Comparison of ENCODE assay signal across 8 cellular contexts in genomic region chr21:45293214-45293725, GRCh38. TPM values are rescaled to one million over a fixed set of nuclear protein-coding genes. Genes with fewer than 3 reads are reported as not detected.
A peak's percentile ranks its signal among the peaks of the same experiment; 100 is the strongest.
DNase-seq lines count a peak whose midpoint lies in the region; ATAC-seq and TF ChIP-seq lines count a peak whose summit lies in the region.

No MANE protein-coding gene starts in this region.

- no peaks in the 10 kb centered on the region for H3K36me3 Mint-ChIP-seq in activated naive CD8-positive, alpha-beta T cell treated with anti-CD3 and anti-CD28 coated beads, Interleukin-2, amount 10 ng/mL, durations not matched to agents 7 days and 5 days
- H3K36me3 Mint-ChIP-seq in activated naive CD8-positive, alpha-beta T cell treated with anti-CD3 and anti-CD28 coated beads, Interleukin-2, amount 50 U/mL, for 24 hours (ENCODE audit: low read depth): no peaks in the 10 kb centered on the region
- peaks cover 6% of the 10 kb centered on the region for H3K36me3 Mint-ChIP-seq in neural progenitor cell
- H3K36me3 Mint-ChIP-seq in Calu3 (ENCODE audit: insufficient read depth, unreplicated experiment): peaks cover 9% of the 10 kb centered on the region

- peaks cover 11% of the 10 kb centered on the region for H4K20me1 ChIP-seq in neural progenitor cell (ENCODE audit: low read depth)

- POLR2A ChIA-PET in activated naive CD8-positive, alpha-beta T cell treated with anti-CD3 and anti-CD28 coated beads, Interleukin-2, amount 10 ng/mL, durations not matched to agents 7 days and 5 days (lab: Charles Lee): interaction anchor here (1.0 to 1.1 kb wide), 2 partner anchors 16 to 147 kb away, joined by 3 read pairs; no protein-coding TSS in a partner anchor

- H3K27ac Mint-ChIP-seq in activated naive CD8-positive, alpha-beta T cell treated with anti-CD3 and anti-CD28 coated beads, Interleukin-2, amount 10 ng/mL, durations not matched to agents 7 days and 5 days: no peak overlapping the region
- no peak overlapping the region for H3K27ac Mint-ChIP-seq in activated naive CD8-positive, alpha-beta T cell treated with anti-CD3 and anti-CD28 coated beads, Interleukin-2, amount 50 U/mL, for 24 hours
- H3K27ac Mint-ChIP-seq in neural progenitor cell (no peak overlapping the region), Calu3 (ENCODE audit: unreplicated experiment) (no peak overlapping the region)

- H3K36me3 ChIP-seq in neural progenitor cell (no peaks in the 10 kb centered on the region), uterus (no peaks in the 10 kb centered on the region)

- no peaks in the 10 kb centered on the region for H3K9me3 ChIP-seq in neural progenitor cell (ENCODE audit: low read depth)
- no peaks in the 10 kb centered on the region for H3K9me3 ChIP-seq in uterus

- peaks cover 11% of the 10 kb centered on the region for H3K4me1 Mint-ChIP-seq in activated naive CD8-positive, alpha-beta T cell treated with anti-CD3 and anti-CD28 coated beads, Interleukin-2, amount 10 ng/mL, durations not matched to agents 7 days and 5 days
- peaks cover 17% of the 10 kb centered on the region for H3K4me1 Mint-ChIP-seq in activated naive CD8-positive, alpha-beta T cell treated with anti-CD3 and anti-CD28 coated beads, Interleukin-2, amount 50 U/mL, for 24 hours
- peaks cover 53% of the 10 kb centered on the region for H3K4me1 Mint-ChIP-seq in neural progenitor cell
- no peaks in the 10 kb centered on the region for H3K4me1 Mint-ChIP-seq in Calu3 (ENCODE audit: low read depth, unreplicated experiment)

- H3K4me1 ChIP-seq in neural progenitor cell (peaks cover 21% of the 10 kb centered on the region), uterus (peaks cover 12 to 28% of the 10 kb centered on the region in 2 donors)

- peaks cover 14% of the 10 kb centered on the region for H3K79me2 ChIP-seq in neural progenitor cell (ENCODE audit: low read depth)

- H3K27me3 ChIP-seq in neural progenitor cell (no peaks in the 10 kb centered on the region), uterus (no peaks in the 10 kb centered on the region)

- no TSS peak for BruUV-seq in Calu3 (replicated peaks; lab: Mats Ljungman, UMichigan)

- TF ChIP-seq CTCF in fibroblast of mammary gland (conservative IDR thresholded peaks at IDR 0.05; ENCODE audit: control insufficient read depth, insufficient read depth, low read depth, low read length) (no peak), neural progenitor cell (IDR thresholded peaks at IDR 0.05) (no peak), uterus (IDR thresholded peaks at IDR 0.05) (no peak), Calu3 (IDR thresholded peaks at IDR 0.05; ENCODE audit: unreplicated experiment) (no peak)

- peaks cover 2% of the 10 kb centered on the region for H3K27me3 Mint-ChIP-seq in activated naive CD8-positive, alpha-beta T cell treated with anti-CD3 and anti-CD28 coated beads, Interleukin-2, amount 10 ng/mL, durations not matched to agents 7 days and 5 days
- peaks cover 2% of the 10 kb centered on the region for H3K27me3 Mint-ChIP-seq in activated naive CD8-positive, alpha-beta T cell treated with anti-CD3 and anti-CD28 coated beads, Interleukin-2, amount 50 U/mL, for 24 hours
- H3K27me3 Mint-ChIP-seq in neural progenitor cell (ENCODE audit: insufficient read depth, low read depth) (peaks cover 5% of the 10 kb centered on the region), Calu3 (ENCODE audit: unreplicated experiment) (no peaks in the 10 kb centered on the region)

- no peaks in the 10 kb centered on the region for H3K9me3 Mint-ChIP-seq in activated naive CD8-positive, alpha-beta T cell treated with anti-CD3 and anti-CD28 coated beads, Interleukin-2, amount 10 ng/mL, durations not matched to agents 7 days and 5 days
- no peaks in the 10 kb centered on the region for H3K9me3 Mint-ChIP-seq in activated naive CD8-positive, alpha-beta T cell treated with anti-CD3 and anti-CD28 coated beads, Interleukin-2, amount 50 U/mL, for 24 hours
- H3K9me3 Mint-ChIP-seq in neural progenitor cell: peaks cover 16% of the 10 kb centered on the region
- H3K9me3 Mint-ChIP-seq in Calu3 (ENCODE audit: low read depth, unreplicated experiment): no peaks in the 10 kb centered on the region

- H3K4me2 ChIP-seq in neural progenitor cell: no peak overlapping the region

- H3K9ac ChIP-seq in neural progenitor cell: no peak overlapping the region

- no peak for ATAC-seq in activated naive CD8-positive, alpha-beta T cell treated with anti-CD3 and anti-CD28 coated beads, Interleukin-2, amount 10 ng/mL, durations not matched to agents 7 days and 5 days (ENCODE audit: low read depth)
- no peak for ATAC-seq in activated naive CD8-positive, alpha-beta T cell treated with anti-CD3 and anti-CD28 coated beads, Interleukin-2, amount 50 U/mL, for 24 hours
- ATAC-seq in HG03439 (IDR thresholded peaks at IDR 0.05; ENCODE audit: unreplicated experiment) (no peak), GM19324 (IDR thresholded peaks at IDR 0.05; ENCODE audit: low FRiP score, unreplicated experiment) (no peak)

- H3K4me3 Mint-ChIP-seq in activated naive CD8-positive, alpha-beta T cell treated with anti-CD3 and anti-CD28 coated beads, Interleukin-2, amount 10 ng/mL, durations not matched to agents 7 days and 5 days: no peak overlapping the region
- no peak overlapping the region for H3K4me3 Mint-ChIP-seq in activated naive CD8-positive, alpha-beta T cell treated with anti-CD3 and anti-CD28 coated beads, Interleukin-2, amount 50 U/mL, for 24 hours
- peak overlapping the region; percentile 21 for H3K4me3 Mint-ChIP-seq in neural progenitor cell
- H3K4me3 Mint-ChIP-seq in Calu3 (ENCODE audit: low read depth, unreplicated experiment): no peak overlapping the region

- no peak overlapping the region for H2AFZ ChIP-seq in neural progenitor cell (replicated peaks)

- no peak overlapping the region for H3K27ac ChIP-seq in neural progenitor cell
- H3K27ac ChIP-seq in uterus: peak overlapping the region; percentile 86 to 89

- peaks cover 13% of the 10 kb centered on the region for H3F3A ChIP-seq in neural progenitor cell (ENCODE audit: low read depth)

- DNase-seq in activated naive CD8-positive, alpha-beta T cell treated with anti-CD3 and anti-CD28 coated beads, Interleukin-2, amount 10 ng/mL, durations not matched to agents 7 days and 5 days: peak; percentile 26
- DNase-seq in activated naive CD8-positive, alpha-beta T cell treated with anti-CD3 and anti-CD28 coated beads, Interleukin-2, amount 50 U/mL, for 24 hours: no peak
- DNase-seq in fibroblast of mammary gland (ENCODE audit: low read depth) (peak; percentile 70), neural progenitor cell (ENCODE audit: low spot score) (no peak), uterus (no peak), Calu3 (no peak)

- TF ChIP-seq POLR2A in uterus (IDR thresholded peaks at IDR 0.05): no peak

- intact Hi-C loops in uterus (cut with DNase I; ENCODE audit: low total_unique reads) (loop anchor here (2.0 kb wide), 1 partner anchor 148 kb away; no protein-coding TSS in a partner anchor), Calu3 (cut with micrococcal nuclease; ENCODE audit: unreplicated experiment) (loop anchor here (2.0 kb wide), 1 partner anchor 146 kb away; no protein-coding TSS in a partner anchor)

- CTCF ChIA-PET in Calu3 (lab: Charles Lee): interaction anchor here (0.9 to 1.2 kb wide), 2 partner anchors 14 to 114 kb away, joined by 3 read pairs; no protein-coding TSS in a partner anchor

- H3K4me3 ChIP-seq in fibroblast of mammary gland (ENCODE audit: control insufficient read depth, low read depth, low read length): no peak overlapping the region
- no peak overlapping the region for H3K4me3 ChIP-seq in neural progenitor cell
- no peak overlapping the region for H3K4me3 ChIP-seq in uterus

RNA-seq across cellular contexts. Expression of gene POFUT2, which starts 5.6 kb away (rescaled TPM):
- 10 to 100 TPM; 26.0 to 27.0 TPM for total RNA-seq in activated naive CD8-positive, alpha-beta T cell treated with anti-CD3 and anti-CD28 coated beads, Interleukin-2, amount 10 ng/mL, durations not matched to agents 7 days and 5 days
- 28.5 and 42.7 TPM in 2 replicates for total RNA-seq in neural progenitor cell (ENCODE audit: low replicate concordance)
- total RNA-seq in uterus: 10 to 100 TPM in 3 of 4 donors, 1 to 10 TPM in 1; 6.2 to 49.7 (median 24.6) TPM
- total RNA-seq in Calu3 (2022): 31.4 and 32.9 TPM in 2 replicates

Comparison
In these comparisons a context has a peak if more than half of its experiments do, and no peak if none do; other contexts are left out.
1. DNase-seq: peak in activated naive CD8-positive, alpha-beta T cell treated with anti-CD3 and anti-CD28 coated beads, Interleukin-2, amount 10 ng/mL, durations not matched to agents 7 days and 5 days (single experiment) and fibroblast of mammary gland (single experiment); none in activated naive CD8-positive, alpha-beta T cell treated with anti-CD3 and anti-CD28 coated beads, Interleukin-2, amount 50 U/mL, for 24 hours (single experiment), neural progenitor cell (single experiment), uterus (0 of 2) and Calu3 (single experiment).